10 cellular contexts compared by ENCODE assay signal in the genomic region with DNA sequence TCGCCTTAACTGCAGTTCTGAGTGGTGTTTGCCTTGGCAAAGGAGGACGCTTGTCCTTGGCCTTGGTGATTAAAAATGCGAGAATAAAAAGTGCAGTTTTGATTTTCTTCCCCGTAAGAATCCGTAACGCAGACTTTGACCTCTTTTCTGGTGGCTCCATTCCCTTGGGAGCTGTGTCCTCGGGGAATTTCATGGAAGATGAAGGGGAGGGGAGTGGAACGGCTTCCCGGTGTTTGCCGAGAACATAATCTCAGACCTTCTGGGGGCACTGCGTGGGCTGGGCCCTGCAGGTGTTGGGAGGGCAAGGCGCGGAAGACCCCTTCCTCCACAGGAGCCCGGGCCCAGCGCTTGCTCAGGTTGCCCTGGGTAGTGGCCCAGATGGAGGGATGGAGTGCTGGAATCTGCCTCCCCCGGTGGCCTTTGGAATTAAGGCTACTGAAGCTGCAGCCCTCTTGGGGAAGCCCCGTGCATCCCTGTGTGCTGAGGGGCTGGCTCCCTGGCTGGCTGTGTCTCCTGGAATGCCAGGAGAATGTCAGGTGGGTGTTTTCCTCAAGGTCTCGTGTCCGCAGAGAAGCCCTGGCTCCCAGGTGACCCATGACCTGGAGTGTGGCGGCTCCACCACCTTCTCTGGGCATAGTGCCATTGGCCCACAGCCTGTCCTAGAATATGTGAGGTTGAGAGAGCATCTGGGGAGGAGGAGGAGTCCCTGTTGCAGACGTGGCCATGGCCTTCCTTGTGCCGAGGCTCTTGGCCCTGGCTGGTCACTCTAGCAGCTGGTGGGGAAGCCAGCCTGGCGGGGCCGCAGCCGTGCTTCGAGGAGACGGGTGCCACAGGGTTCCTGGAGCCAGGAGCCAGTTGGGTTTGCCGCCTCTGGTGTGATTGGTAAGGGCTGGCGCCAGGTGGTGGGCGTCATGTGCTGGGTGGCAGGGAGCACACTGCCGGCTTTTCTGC. TPM values are rescaled to one million over a fixed set of nuclear protein-coding genes. Genes with fewer than 3 reads are reported as not detected.
DNase-seq lines count a peak whose midpoint lies in the region; ATAC-seq and TF ChIP-seq lines count a peak whose summit lies in the region.
"Had no signal": no experiment of that assay in that cellular context is flagged by ENCODE, and none has a peak within 500 bp of the region (broad histone marks: within the 10 kb centered on the region; RNA-seq: fewer than 3 reads in every experiment).

No MANE protein-coding gene starts in this region.

- H3K9me3 Mint-ChIP-seq in endodermal cell (no peaks in the 10 kb centered on the region), type B pancreatic cell (no peaks in the 10 kb centered on the region)

- TF ChIP-seq CTCF in endodermal cell (conservative IDR thresholded peaks at IDR 0.05) (peak; percentile 25), lung (IDR thresholded peaks at IDR 0.05; ENCODE audit: control extremely low read depth, extremely low read depth) (no peak), type B pancreatic cell (conservative IDR thresholded peaks at IDR 0.05) (peak; percentile 16)

- H3K27me3 Mint-ChIP-seq in endodermal cell (ENCODE audit: insufficient read depth) (peaks cover 11% of the 10 kb centered on the region), type B pancreatic cell (no peaks in the 10 kb centered on the region)

- H3K9me3 ChIP-seq in endodermal cell (ENCODE audit: control insufficient read depth, low read length) (no peaks in the 10 kb centered on the region), lung (ENCODE audit: control insufficient read depth in 2 of 2, insufficient read depth in 1 of 2, low read length in 1 of 2) (no peaks in the 10 kb centered on the region)

- H3K4me3 ChIP-seq in endodermal cell (ENCODE audit: low read length) (no peak overlapping the region), lung (no peak overlapping the region)

- no peaks in the 10 kb centered on the region for H3K36me3 ChIP-seq in endodermal cell (ENCODE audit: control insufficient read depth, insufficient read depth, low read length)
- peaks cover 0 to 6% of the 10 kb centered on the region in 2 donors for H3K36me3 ChIP-seq in lung (ENCODE audit: control insufficient read depth in 2 of 2, insufficient read depth in 2 of 2, low read length in 2 of 2)

- H3K4me1 ChIP-seq in endodermal cell (ENCODE audit: control insufficient read depth, insufficient read depth, low read length) (no peaks in the 10 kb centered on the region), lung (ENCODE audit: control insufficient read depth in 2 of 2, insufficient read depth in 2 of 2, low read length in 2 of 2) (peaks cover 0 to 47% of the 10 kb centered on the region in 2 donors)

- 94 to 95% methylated on average over 14 to 31 of the region's 31 CpGs for WGBS in endodermal cell (ENCODE audit: insufficient coverage in 1 of 2, insufficient read length in 1 of 2), 2 experiments
- 74 to 85% methylated on average over 31 of the region's 31 CpGs for WGBS in lung, 2 donors

- DNase-seq in NCI-H2196 (lab: John Stamatoyannopoulos, UW; ENCODE audit: unreplicated experiment) (peak; percentile 53), NCI-H2196 treated with DMSO at 0.1 percent for 48 hours (lab: John Stamatoyannopoulos, UW; ENCODE audit: unreplicated experiment) (no peak), endodermal cell (peak; percentile 79), lung (ENCODE audit: low spot score) (peak; percentile 64), type B pancreatic cell (ENCODE audit: extremely low spot score, unreplicated experiment) (no peak)
- no peak for DNase-seq in activated naive CD4-positive, alpha-beta T cell treated with Interleukin-2 at 50 U/mL for 16 hours
- DNase-seq: activated CD8-positive, alpha-beta memory T cell treated with anti-CD3 and anti-CD28 coated beads for 24 hours; NCI-H187 treated with DMSO at 0.1 percent for 48 hours had no signal

- H3K36me3 Mint-ChIP-seq in endodermal cell (ENCODE audit: low read depth), result peaks cover 6% of the 10 kb centered on the region
- peaks cover 3% of the 10 kb centered on the region for H3K36me3 Mint-ChIP-seq in type B pancreatic cell

- H3K27ac Mint-ChIP-seq in endodermal cell (no peak overlapping the region), type B pancreatic cell (peak overlapping the region; percentile 97)

- no peaks in the 10 kb centered on the region for H3K27me3 ChIP-seq in endodermal cell (ENCODE audit: control insufficient read depth, insufficient read depth, low read length, poor library complexity, severe bottlenecking)
- no peaks in the 10 kb centered on the region for H3K27me3 ChIP-seq in lung (ENCODE audit: control insufficient read depth, insufficient read depth)

- H3K4me1 Mint-ChIP-seq in endodermal cell (peaks cover 21% of the 10 kb centered on the region), type B pancreatic cell (ENCODE audit: unreplicated experiment) (peaks cover 49% of the 10 kb centered on the region)

- H3K4me3 Mint-ChIP-seq in endodermal cell, result no peak overlapping the region
- H3K4me3 Mint-ChIP-seq in type B pancreatic cell, result peak overlapping the region; percentile 94

- no peak overlapping the region for H3K9ac ChIP-seq in endodermal cell (ENCODE audit: extremely low read depth, low read length, poor library complexity, severe bottlenecking)

- H3K27ac ChIP-seq in endodermal cell (ENCODE audit: low read depth, low read length), result no peak overlapping the region
- peak overlapping the region in 1 of 2 donors; percentile 79 for H3K27ac ChIP-seq in lung (ENCODE audit: low read depth in 1 of 2, low read length in 1 of 2)

- ATAC-seq in lung (ENCODE audit: insufficient read depth, low FRiP score) (no peak), GM19328 (IDR thresholded peaks at IDR 0.05; ENCODE audit: unreplicated experiment) (no peak), HG03565 (IDR thresholded peaks at IDR 0.05; ENCODE audit: unreplicated experiment) (no peak)

RNA-seq across cellular contexts. Expression of a gene that starts 3.1 kb away (rescaled TPM):
- total RNA-seq in endodermal cell (10 to 100 TPM; 24.9 to 32.7 TPM), lung (100 to 1,000 TPM in 1 of 2 donors, 10 to 100 TPM in 1; 94.3 to 141 TPM), type B pancreatic cell (ENCODE audit: low replicate concordance) (62.7 and 120 TPM in 2 replicates)
- polyA plus RNA-seq in endodermal cell (2013, experiment 1 of 2), result 41.7 TPM
- 39.0 TPM for polyA plus RNA-seq in endodermal cell (2013, experiment 2 of 2)
- 10 to 100 TPM; 59.2 to 61.2 TPM for polyA plus RNA-seq in lung

RNA-seq across cellular contexts. Expression of a gene that starts 46.4 kb away (rescaled TPM):
- total RNA-seq in endodermal cell (10 to 100 TPM; 28.4 to 32.5 TPM), lung (10 to 100 TPM; 18.2 to 36.3 TPM), type B pancreatic cell (ENCODE audit: low replicate concordance) (29.1 and 33.4 TPM in 2 replicates)
- 23.4 TPM for polyA plus RNA-seq in endodermal cell (2013, experiment 1 of 2)
- polyA plus RNA-seq in endodermal cell (2013, experiment 2 of 2), result 20.2 TPM
- 10 to 100 TPM; 31.5 to 32.9 TPM for polyA plus RNA-seq in lung

Comparison
In these comparisons a context has a peak if more than half of its experiments do, and no peak if none do; other contexts are left out.
1. DNase-seq: peak in NCI-H2196 (single experiment), endodermal cell (single experiment) and lung (single experiment); none in NCI-H2196 treated with DMSO at 0.1 percent for 48 hours (single experiment), type B pancreatic cell (single experiment) and activated naive CD4-positive, alpha-beta T cell treated with Interleukin-2 at 50 U/mL for 16 hours (single experiment).